In the genomic region with DNA sequence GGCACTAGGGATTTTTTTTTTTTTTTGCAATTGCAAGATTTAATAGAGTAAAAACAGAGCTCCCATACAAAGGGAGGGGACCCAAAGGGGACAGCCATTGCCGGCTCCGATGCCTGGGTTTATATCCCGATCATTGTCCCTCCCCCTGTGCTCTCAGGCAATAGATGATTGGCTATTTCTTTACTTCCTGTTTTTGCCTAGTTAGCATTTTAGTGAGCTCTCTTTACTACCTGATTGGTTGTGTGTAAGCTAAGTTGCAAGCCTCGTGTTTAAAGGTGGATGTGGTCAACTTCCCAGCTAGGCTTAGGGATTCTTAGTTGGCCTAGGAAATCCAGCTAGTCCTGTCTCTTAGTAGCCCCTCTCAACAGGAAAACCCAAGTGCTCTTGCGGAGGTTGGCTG, we compare ENCODE assay signal across 6 cellular contexts.
DNase-seq lines count a peak whose midpoint lies in the region; ATAC-seq, FAIRE-seq and TF ChIP-seq lines count a peak whose summit lies in the region.
"Not testable (repeated sequence)": the region's sequence is repeated elsewhere in the genome, so short reads cannot be mapped to it uniquely, and the experiment has no call there.

No MANE protein-coding gene starts in this region.

- TF ChIP-seq RAD21 in HepG2 (CRISPR knock-in tag; IDR thresholded peaks at IDR 0.05): not testable (repeated sequence)

- not testable (repeated sequence) for H4K20me1 ChIP-seq in HepG2 (ENCODE audit: insufficient read depth, low read length)

- not testable (repeated sequence) for H3K27me3 Mint-ChIP-seq in CD4-positive, alpha-beta memory T cell; activated T-helper 17 cell treated with anti-CD3 and anti-CD28 coated beads, Interleukin-2, amount 50 U/mL, for 72 hours; natural killer cell treated with Interleukin-12 subunit alpha and Interleukin-12 subunit beta and Interleukin-15 and Interleukin-18, amount 100 ng/mL, for 72 hours

- CTCF ChIA-PET in CD4-positive, alpha-beta memory T cell (lab: Charles Lee; ENCODE audit: partially characterized antibody): interaction anchor here (0.7 to 1.5 kb wide), 3 partner anchors 18 to 148 kb away, joined by 3 read pairs; partner anchors contain the start of gene TNFAIP3
- CTCF ChIA-PET in HepG2 (lab: Yijun Ruan, JAX; ENCODE audit: low intra/inter-chr PET ratio, low total read pairs): not testable (repeated sequence)

- H3K4me3 ChIP-seq in CD4-positive, alpha-beta memory T cell (ENCODE audit: low read length in 2 of 2); HepG2 (replicated peaks in 1 of 3; ENCODE audit: insufficient read depth in 1 of 3, low read depth in 2 of 3, low read length in 3 of 3); spleen: not testable (repeated sequence)

- H3K4me1 ChIP-seq in CD4-positive, alpha-beta memory T cell (ENCODE audit: insufficient read depth, low read length): peaks cover 53% of the 10 kb centered on the region
- peaks cover 46% of the 10 kb centered on the region for H3K4me1 ChIP-seq in HepG2 (ENCODE audit: insufficient read depth, low read length)
- H3K4me1 ChIP-seq in spleen: peaks cover 0 to 30% (median 0%) of the 10 kb centered on the region in 6 donors

- not testable (repeated sequence) for H3K9ac ChIP-seq in HepG2 (ENCODE audit: insufficient read depth, low read depth, low read length)

- not testable (repeated sequence) for H3K27ac ChIP-seq in CD4-positive, alpha-beta memory T cell (ENCODE audit: low read depth, low read length); HepG2 (ENCODE audit: extremely low read length, insufficient read depth, low read length)
- H3K27ac ChIP-seq in spleen: peak overlapping the region in 5 of 8 donors; percentile 8 to 84 (median 78)

- POLR2A ChIA-PET in CD4-positive, alpha-beta memory T cell (lab: Charles Lee; ENCODE audit: partially characterized antibody): interaction anchor here (0.6 to 4.2 kb wide), 3 partner anchors 80 to 154 kb away, joined by 3 to 25 read pairs (median 3); partner anchors contain the start of gene TNFAIP3
- POLR2A ChIA-PET in HepG2 (lab: Yijun Ruan, JAX): not testable (repeated sequence)

- not testable (repeated sequence) for TF ChIP-seq EP300 in HepG2 (IDR thresholded peaks at IDR 0.05; ENCODE audit: low read depth in 2 of 2, low read length in 2 of 2); HepG2 (CRISPR knock-in tag; IDR thresholded peaks at IDR 0.05; ENCODE audit: borderline replicate concordance)

- TF ChIP-seq CTCF in HepG2 (CRISPR knock-in tag; IDR thresholded peaks at IDR 0.05); spleen (IDR thresholded peaks at IDR 0.05 in 8 of 11, conservative IDR thresholded peaks at IDR 0.05 in 3 of 11): not testable (repeated sequence)

- ATAC-seq in activated T-helper 17 cell treated with anti-CD3 and anti-CD28 coated beads, Interleukin-2, amount 50 U/mL, for 72 hours (replicated peaks); HepG2; natural killer cell treated with Interleukin-12 subunit alpha and Interleukin-12 subunit beta and Interleukin-15 and Interleukin-18, amount 100 ng/mL, for 72 hours: not testable (repeated sequence)

- peaks cover 40 to 60% (median 50%) of the 10 kb centered on the region in 4 donors for H3K4me1 Mint-ChIP-seq in CD4-positive, alpha-beta memory T cell
- H3K4me1 Mint-ChIP-seq in activated T-helper 17 cell treated with anti-CD3 and anti-CD28 coated beads, Interleukin-2, amount 50 U/mL, for 72 hours: peaks cover 39% of the 10 kb centered on the region
- H3K4me1 Mint-ChIP-seq in natural killer cell treated with Interleukin-12 subunit alpha and Interleukin-12 subunit beta and Interleukin-15 and Interleukin-18, amount 100 ng/mL, for 72 hours (ENCODE audit: low read depth in 2 of 2): peaks cover 50 to 55% of the 10 kb centered on the region in 2 donors

- 97% methylated on average over 5 of the region's 5 CpGs for WGBS in HepG2 (ENCODE audit: low lambda C conversion rate)
- WGBS in spleen, 5 donors: 79 to 91% (median 87%) methylated on average over 5 of the region's 5 CpGs

- not testable (repeated sequence) for H3K4me2 ChIP-seq in HepG2 (ENCODE audit: low read depth, low read length)

- not testable (repeated sequence) for H2AFZ ChIP-seq in HepG2 (ENCODE audit: low read length)

- not testable (repeated sequence) for FAIRE-seq in HepG2 (lab: Jason Lieb, UNC)

- DNase-seq in CD4-positive, alpha-beta memory T cell; HepG2 (ENCODE audit: low spot score); natural killer cell treated with Interleukin-12 subunit alpha and Interleukin-12 subunit beta and Interleukin-15 and Interleukin-18, amount 100 ng/mL, for 72 hours (ENCODE audit: low spot score); spleen: not testable (repeated sequence)
- DNase-seq in NCI-H226: peak; percentile 0

- in situ Hi-C loops in HepG2 (cut with HindIII; ENCODE audit: extremely low pct_ligation_motif_present, low pct_unique_long_range_greater_than_20kb): not testable (repeated sequence)

- not testable (repeated sequence) for H3K27me3 ChIP-seq in CD4-positive, alpha-beta memory T cell (ENCODE audit: insufficient read depth, low read length); HepG2 (ENCODE audit: control insufficient read depth in 1 of 2, insufficient read depth in 2 of 2, low read length in 2 of 2); spleen (replicated peaks in 1 of 7)

- not testable (repeated sequence) for H3K9me3 ChIP-seq in CD4-positive, alpha-beta memory T cell (ENCODE audit: control insufficient read depth in 1 of 2, low read length in 2 of 2); HepG2 (ENCODE audit: low read length); spleen

- H3K27ac Mint-ChIP-seq in CD4-positive, alpha-beta memory T cell: peak overlapping the region in 6 of 7 donors; percentile 84 to 100 (median 96)
- H3K27ac Mint-ChIP-seq in activated T-helper 17 cell treated with anti-CD3 and anti-CD28 coated beads, Interleukin-2, amount 50 U/mL, for 72 hours: peak overlapping the region; percentile 98
- peak overlapping the region; percentile 42 to 46 for H3K27ac Mint-ChIP-seq in natural killer cell treated with Interleukin-12 subunit alpha and Interleukin-12 subunit beta and Interleukin-15 and Interleukin-18, amount 100 ng/mL, for 72 hours

- H3K36me3 ChIP-seq in CD4-positive, alpha-beta memory T cell (ENCODE audit: insufficient read depth, low read length); HepG2 (replicated peaks in 1 of 2; ENCODE audit: control insufficient read depth in 1 of 2, insufficient read depth in 2 of 2, low read length in 2 of 2); spleen: not testable (repeated sequence)

- not testable (repeated sequence) for H3K4me3 Mint-ChIP-seq in CD4-positive, alpha-beta memory T cell; natural killer cell treated with Interleukin-12 subunit alpha and Interleukin-12 subunit beta and Interleukin-15 and Interleukin-18, amount 100 ng/mL, for 72 hours
- H3K4me3 Mint-ChIP-seq in activated T-helper 17 cell treated with anti-CD3 and anti-CD28 coated beads, Interleukin-2, amount 50 U/mL, for 72 hours: peak overlapping the region; percentile 67

- not testable (repeated sequence) for H3K9me3 Mint-ChIP-seq in CD4-positive, alpha-beta memory T cell; activated T-helper 17 cell treated with anti-CD3 and anti-CD28 coated beads, Interleukin-2, amount 50 U/mL, for 72 hours; natural killer cell treated with Interleukin-12 subunit alpha and Interleukin-12 subunit beta and Interleukin-15 and Interleukin-18, amount 100 ng/mL, for 72 hours

- not testable (repeated sequence) for H3K36me3 Mint-ChIP-seq in CD4-positive, alpha-beta memory T cell; natural killer cell treated with Interleukin-12 subunit alpha and Interleukin-12 subunit beta and Interleukin-15 and Interleukin-18, amount 100 ng/mL, for 72 hours
- H3K36me3 Mint-ChIP-seq in activated T-helper 17 cell treated with anti-CD3 and anti-CD28 coated beads, Interleukin-2, amount 50 U/mL, for 72 hours (ENCODE audit: low read depth): peaks cover 13% of the 10 kb centered on the region

- not testable (repeated sequence) for BruUV-seq in HepG2 (replicated peaks; lab: Mats Ljungman, UMichigan)

- TF ChIP-seq POLR2A in HepG2 (IDR thresholded peaks at IDR 0.05; ENCODE audit: insufficient read depth in 1 of 2, low read depth in 2 of 2, low read length in 2 of 2); spleen (IDR thresholded peaks at IDR 0.05): not testable (repeated sequence)

- not testable (repeated sequence) for H3K79me2 ChIP-seq in HepG2 (ENCODE audit: insufficient read depth, low read length)

- intact Hi-C loops in CD4-positive, alpha-beta memory T cell (cut with micrococcal nuclease): loop anchor here (5.0 kb wide), 1 partner anchor 48 kb away; no protein-coding TSS in a partner anchor
- intact Hi-C loops in HepG2 (cut with micrococcal nuclease; ENCODE audit: unreplicated experiment); spleen (cut with DNase I; ENCODE audit: low total_unique reads): not testable (repeated sequence)

TF ChIP-seq in HepG2, 621 proteins besides CTCF, POLR2A, EP300 and RAD21:
- TF ChIP-seq MAFK (conservative IDR thresholded peaks at IDR 0.05 in 1 of 2, IDR thresholded peaks at IDR 0.05 in 1 of 2; ENCODE audit: low read length in 2 of 2): peak; percentile 72 to 73
- peak; percentile 75 for TF ChIP-seq MAFF (IDR thresholded peaks at IDR 0.05; ENCODE audit: low read depth, low read length)

Comparison
In these comparisons a context has a peak if more than half of its experiments do, and no peak if none do; other contexts are left out.
1. H3K27ac Mint-ChIP-seq: peak in every context shown above with its lines; median percentile 98 in activated T-helper 17 cell treated with anti-CD3 and anti-CD28 coated beads, Interleukin-2, amount 50 U/mL, for 72 hours; 96 in CD4-positive, alpha-beta memory T cell; 44 in natural killer cell treated with Interleukin-12 subunit alpha and Interleukin-12 subunit beta and Interleukin-15 and Interleukin-18, amount 100 ng/mL, for 72 hours.